ENCODE assay signal across 11 cellular contexts in the genomic region with DNA sequence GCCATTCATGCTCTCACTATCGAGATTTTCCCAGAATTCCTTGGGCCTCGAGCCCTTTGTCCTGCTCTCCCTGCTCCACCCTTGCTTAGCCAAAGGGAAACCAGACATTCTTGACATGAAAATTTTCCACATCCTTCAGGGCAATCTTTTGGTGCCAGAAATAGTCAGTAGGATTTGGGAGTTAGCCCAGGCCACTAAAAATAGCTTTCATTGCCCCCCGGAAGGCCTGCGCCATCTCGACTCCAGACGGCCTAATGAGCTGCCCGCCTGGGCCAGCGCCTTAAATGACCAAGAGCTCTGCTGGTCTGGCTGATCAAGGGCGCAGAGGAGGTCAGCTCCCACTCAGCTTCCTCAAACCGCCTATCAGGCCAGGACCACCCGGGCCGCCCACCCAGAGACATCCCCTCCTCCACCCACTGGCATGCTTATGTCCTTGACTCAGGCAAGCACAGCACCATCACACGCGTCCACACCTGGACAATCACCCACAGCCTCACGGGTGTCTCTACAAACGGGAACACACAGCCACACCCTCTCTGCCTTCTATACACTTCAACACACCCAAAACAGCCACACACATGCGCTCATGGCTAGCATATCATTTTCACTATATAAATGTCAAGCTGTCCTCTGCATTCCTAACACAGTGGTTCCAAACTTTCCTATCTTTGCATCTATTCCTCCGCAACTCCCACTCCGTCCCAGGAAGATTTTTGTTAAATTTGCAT. TPM values are rescaled to one million over a fixed set of nuclear protein-coding genes. Genes with fewer than 3 reads are reported as not detected.
DNase-seq lines count a peak whose midpoint lies in the region; ATAC-seq and TF ChIP-seq lines count a peak whose summit lies in the region.
"Had no signal": no experiment of that assay in that cellular context is flagged by ENCODE, and none has a peak within 500 bp of the region (broad histone marks: within the 10 kb centered on the region; RNA-seq: fewer than 3 reads in every experiment).

No MANE protein-coding gene starts in this region.

- peaks cover 0 to 9% (median 2%) of the 10 kb centered on the region in 7 donors for H3K9me3 Mint-ChIP-seq in naive B cell

- H3K4me3 ChIP-seq in body of pancreas, result no peak overlapping the region
- H3K4me3 ChIP-seq in upper lobe of right lung, result no peak overlapping the region
- H3K4me3 ChIP-seq: MG63 had no signal

- no peak for TF ChIP-seq CTCF in body of pancreas (IDR thresholded peaks at IDR 0.05)
- TF ChIP-seq CTCF in upper lobe of right lung (IDR thresholded peaks at IDR 0.05), result no peak

- no peaks in the 10 kb centered on the region for H3K9me3 ChIP-seq in body of pancreas
- no peaks in the 10 kb centered on the region for H3K9me3 ChIP-seq in upper lobe of right lung

- H3K27me3 Mint-ChIP-seq in naive B cell, result peaks cover 0 to 3% (median 0%) of the 10 kb centered on the region in 3 donors

- DNase-seq in body of pancreas, result no peak
- peak; percentile 67 for DNase-seq in Right ventricle myocardium superior
- DNase-seq in naive B cell, result no peak
- DNase-seq in upper lobe of right lung, result peak; percentile 55
- no peak for DNase-seq in T-helper 1 cell
- DNase-seq in erythroblast (lab: John Stamatoyannopoulos, UW), result no peak
- no peak for DNase-seq in DMS 273 (lab: John Stamatoyannopoulos, UW; ENCODE audit: unreplicated experiment)
- DNase-seq: kidney glomerular epithelial cell, MG63, NCI-H446 had no signal

- 57 to 58% methylated on average over 16 to 19 of the region's 19 CpGs for WGBS in body of pancreas, 2 donors

- peaks cover 17 to 18% (median 17%) of the 10 kb centered on the region in 3 donors for H3K4me1 Mint-ChIP-seq in naive B cell

- TF ChIP-seq POLR2A in body of pancreas (IDR thresholded peaks at IDR 0.05) (no peak), erythroblast (IDR thresholded peaks at IDR 0.05; ENCODE audit: low read length) (no peak)

- peaks cover 0 to 6% of the 10 kb centered on the region in 2 donors for H3K36me3 Mint-ChIP-seq in naive B cell

- no peaks in the 10 kb centered on the region for H3K4me1 ChIP-seq in body of pancreas
- peaks cover 11% of the 10 kb centered on the region for H3K4me1 ChIP-seq in upper lobe of right lung

- H3K27me3 ChIP-seq in body of pancreas, result no peaks in the 10 kb centered on the region
- no peaks in the 10 kb centered on the region for H3K27me3 ChIP-seq in upper lobe of right lung
- H3K27me3 ChIP-seq: MG63 had no signal

- H3K4me3 Mint-ChIP-seq in naive B cell, result no peak overlapping the region

- H3K36me3 ChIP-seq in body of pancreas (replicated peaks in 1 of 2; ENCODE audit: insufficient read depth in 1 of 2, low read depth in 2 of 2), result no peaks in the 10 kb centered on the region
- H3K36me3 ChIP-seq in upper lobe of right lung, result no peaks in the 10 kb centered on the region
- H3K36me3 ChIP-seq: MG63 had no signal

- peak; percentile 11 for ATAC-seq in body of pancreas
- ATAC-seq in Right ventricle myocardium superior (ENCODE audit: poor library complexity), result peak; percentile 50
- ATAC-seq in naive B cell (ENCODE audit: low read depth in 2 of 2), result no peak
- ATAC-seq in upper lobe of right lung, result no peak

- intact Hi-C loops in body of pancreas (cut with DNase I) (no loop called here), Right ventricle myocardium superior (cut with DNase I) (loop anchor here (2.0 kb wide), 1 partner anchor 15 kb away; no protein-coding TSS in a partner anchor), upper lobe of right lung (cut with DNase I) (no loop called here)

- H3K27ac Mint-ChIP-seq in naive B cell, result peak overlapping the region in 4 of 6 donors; percentile 3 to 86 (median 58)

- peak overlapping the region in 1 of 4 donors; percentile 22 for H3K27ac ChIP-seq in body of pancreas
- peak overlapping the region; percentile 77 for H3K27ac ChIP-seq in upper lobe of right lung
- H3K27ac ChIP-seq: VCaP had no signal

RNA-seq across cellular contexts. Expression of a gene that starts 20.9 kb away (rescaled TPM):
- total RNA-seq in body of pancreas (100 to 1,000 TPM; 248 to 808 TPM), Right ventricle myocardium superior (122 TPM), upper lobe of right lung (382 TPM)
- 1,000 to 10,000 TPM; 1,129 to 3,568 (median 2,122) TPM for polyA plus RNA-seq in naive B cell (ENCODE audit: low read depth in 6 of 6)

Comparison
In these comparisons a context has a peak if more than half of its experiments do, and no peak if none do; other contexts are left out.
1. ATAC-seq: peak in body of pancreas (single experiment) and Right ventricle myocardium superior (single experiment); none in naive B cell (0 of 2) and upper lobe of right lung (single experiment).
2. DNase-seq: peak in Right ventricle myocardium superior (single experiment) and upper lobe of right lung (single experiment); none in body of pancreas (0 of 4), naive B cell (single experiment), T-helper 1 cell (0 of 5), erythroblast (0 of 2) and DMS 273 (single experiment).